Comparison of ENCODE assay signal across 19 cellular contexts in the genomic region with DNA sequence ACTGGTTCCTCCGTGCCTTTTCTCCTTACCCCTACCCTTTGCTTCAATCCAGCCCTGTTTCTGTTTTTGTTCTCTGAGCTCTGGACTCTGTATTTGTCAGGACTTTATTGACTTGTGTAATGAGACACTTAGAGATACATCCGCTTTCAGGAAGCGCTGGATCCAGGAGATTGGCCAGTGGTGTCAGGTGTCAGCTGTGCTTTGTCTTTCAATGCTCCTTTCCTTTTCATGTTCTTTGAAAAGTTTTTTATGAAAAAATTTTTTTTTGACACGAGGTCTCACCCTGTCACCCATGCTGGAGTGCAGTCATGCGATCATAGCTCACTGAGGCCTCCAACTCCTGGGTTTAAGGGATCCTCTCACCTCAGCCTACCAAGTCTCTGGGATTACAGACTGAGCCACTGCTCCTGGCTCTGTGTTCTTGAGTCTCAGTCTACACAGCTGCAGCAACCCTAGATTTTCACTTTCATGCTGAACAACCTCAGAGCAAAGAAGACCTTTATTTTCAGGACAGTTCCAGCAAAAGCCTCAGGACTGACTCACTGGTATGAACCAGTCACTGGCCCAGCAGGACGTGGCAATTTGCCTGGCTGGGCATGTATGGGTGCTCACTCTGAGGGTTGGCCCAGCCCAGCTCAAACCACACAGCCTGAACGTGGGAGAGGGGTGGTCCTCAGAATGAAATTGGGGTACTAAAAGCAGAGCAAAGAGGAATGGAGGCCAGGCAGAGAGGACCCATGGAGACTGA.
DNase-seq lines count a peak whose midpoint lies in the region; ATAC-seq and FAIRE-seq lines count a peak whose summit lies in the region.
"Had no signal": no experiment of that assay in that cellular context is flagged by ENCODE, and none has a peak within 500 bp of the region (broad histone marks: within the 10 kb centered on the region; RNA-seq: fewer than 3 reads in every experiment).

No MANE protein-coding gene starts in this region.

- no peak overlapping the region for H3K27ac Mint-ChIP-seq in activated naive CD4-positive, alpha-beta T cell treated with anti-CD3 and anti-CD28 coated beads, Interleukin-2, amount 50 U/mL, for 72 hours
- no peak overlapping the region for H3K27ac Mint-ChIP-seq in activated CD8-positive, alpha-beta memory T cell treated with anti-CD3 and anti-CD28 coated beads, Interleukin-2, amount 10 ng/mL, durations not matched to agents 7 days and 5 days
- H3K27ac Mint-ChIP-seq: activated T-helper 2 cell treated with anti-CD3 and anti-CD28 coated beads, Interferon-gamma antibody, Interleukin-2, Interleukin-4, amounts not matched to agents 10 μg/mL and 5 μg/mL and 100 μg/mL, durations not matched to agents 14 hours and 24 hours and 36 hours; natural killer cell treated with Interleukin-12 subunit alpha and Interleukin-12 subunit beta and Interleukin-15 and Interleukin-18, amount 100 ng/mL, for 72 hours; type B pancreatic cell had no signal

- H3K4me1 Mint-ChIP-seq in activated CD8-positive, alpha-beta memory T cell treated with anti-CD3 and anti-CD28 coated beads, Interleukin-2, amount 10 ng/mL, durations not matched to agents 7 days and 5 days: no peaks in the 10 kb centered on the region

- H3K27me3 Mint-ChIP-seq in activated CD8-positive, alpha-beta memory T cell treated with anti-CD3 and anti-CD28 coated beads, Interleukin-2, amount 10 ng/mL, durations not matched to agents 7 days and 5 days: peaks cover 30% of the 10 kb centered on the region

- no peak for DNase-seq in activated naive CD4-positive, alpha-beta T cell treated with anti-CD3 and anti-CD28 coated beads, Interleukin-2, amount 50 U/mL, for 72 hours (ENCODE audit: low spot score in 2 of 2)
- no peak for DNase-seq in activated naive CD4-positive, alpha-beta T cell (lab: John Stamatoyannopoulos, UW)
- DNase-seq in RCC 7860 (ENCODE audit: low spot score): peak; percentile 56
- peak; percentile 36 for DNase-seq in epithelial cell of prostate (ENCODE audit: low read depth, low spot score)
- DNase-seq in stromal cell of bone marrow (ENCODE audit: low read depth): peak; percentile 76
- DNase-seq in T-helper 9 cell: no peak
- DNase-seq in activated CD8-positive, alpha-beta memory T cell treated with anti-CD3 and anti-CD28 coated beads, Interleukin-2, amount 10 ng/mL, durations not matched to agents 7 days and 5 days: no peak
- DNase-seq in medulla oblongata (ENCODE audit: extremely low spot score): no peak
- DNase-seq: AML-193; cerebellar nuclear complex; left colon; NCI-H1436; NK-92 treated with Interleukin-12 subunit alpha and Interleukin-12 subunit beta, amount 100 ng/mL, for 24 hours; small intestine had no signal

- no peak overlapping the region for H3K4me3 Mint-ChIP-seq in activated CD8-positive, alpha-beta memory T cell treated with anti-CD3 and anti-CD28 coated beads, Interleukin-2, amount 10 ng/mL, durations not matched to agents 7 days and 5 days
- H3K4me3 Mint-ChIP-seq: natural killer cell treated with Interleukin-12 subunit alpha and Interleukin-12 subunit beta and Interleukin-15 and Interleukin-18, amount 100 ng/mL, for 72 hours; type B pancreatic cell had no signal

- peak overlapping the region; percentile 29 for H3K27ac ChIP-seq in epithelial cell of prostate

- peak; percentile 53 to 65 for ATAC-seq in activated naive CD4-positive, alpha-beta T cell treated with anti-CD3 and anti-CD28 coated beads, Interleukin-2, amount 50 U/mL, for 72 hours
- ATAC-seq in activated CD8-positive, alpha-beta memory T cell treated with anti-CD3 and anti-CD28 coated beads, Interleukin-2, amount 10 ng/mL, durations not matched to agents 7 days and 5 days: no peak
- ATAC-seq: activated CD4-positive, CD25-positive, alpha-beta regulatory T cell treated with anti-CD3 and anti-CD28 coated beads, Interleukin-2, amount 50 U/mL, for 24 hours; left colon; SK-N-SH treated with all-trans-retinoic acid at 6 μM for 48 hours had no signal

- peak; percentile 48 for FAIRE-seq in RCC 7860 (lab: Jason Lieb, UNC)
- FAIRE-seq: small intestine had no signal

- CTCF ChIA-PET in activated CD8-positive, alpha-beta memory T cell treated with anti-CD3 and anti-CD28 coated beads, Interleukin-2, amount 10 ng/mL, durations not matched to agents 7 days and 5 days (lab: Charles Lee): interaction anchor here (0.7 to 2.0 kb wide), 3 partner anchors 9 to 21 kb away, joined by 4 to 6 read pairs (median 5); no protein-coding TSS in a partner anchor

- H3K36me3 Mint-ChIP-seq in activated naive CD4-positive, alpha-beta T cell treated with anti-CD3 and anti-CD28 coated beads, Interleukin-2, amount 50 U/mL, for 72 hours: peaks cover 0 to 6% of the 10 kb centered on the region in 2 donors
- H3K36me3 Mint-ChIP-seq in activated CD8-positive, alpha-beta memory T cell treated with anti-CD3 and anti-CD28 coated beads, Interleukin-2, amount 10 ng/mL, durations not matched to agents 7 days and 5 days: no peaks in the 10 kb centered on the region
- H3K36me3 Mint-ChIP-seq: type B pancreatic cell had no signal

- H3K9me3 Mint-ChIP-seq in activated naive CD4-positive, alpha-beta T cell treated with anti-CD3 and anti-CD28 coated beads, Interleukin-2, amount 50 U/mL, for 72 hours: peaks cover 3 to 5% of the 10 kb centered on the region in 2 donors
- H3K9me3 Mint-ChIP-seq in activated CD8-positive, alpha-beta memory T cell treated with anti-CD3 and anti-CD28 coated beads, Interleukin-2, amount 10 ng/mL, durations not matched to agents 7 days and 5 days (ENCODE audit: low read depth): no peaks in the 10 kb centered on the region
- H3K9me3 Mint-ChIP-seq: activated T-helper 2 cell treated with anti-CD3 and anti-CD28 coated beads, Interferon-gamma antibody, Interleukin-2, Interleukin-4, amounts not matched to agents 10 μg/mL and 5 μg/mL and 100 μg/mL, durations not matched to agents 14 hours and 24 hours and 36 hours; natural killer cell treated with Interleukin-12 subunit alpha and Interleukin-12 subunit beta and Interleukin-15 and Interleukin-18, amount 100 ng/mL, for 72 hours; type B pancreatic cell had no signal

Comparison
In these comparisons a context has a peak if more than half of its experiments do, and no peak if none do; other contexts are left out.
1. DNase-seq: peak in RCC 7860 (single experiment), epithelial cell of prostate (single experiment) and stromal cell of bone marrow (single experiment); none in activated naive CD4-positive, alpha-beta T cell treated with anti-CD3 and anti-CD28 coated beads, Interleukin-2, amount 50 U/mL, for 72 hours (0 of 2), activated naive CD4-positive, alpha-beta T cell (0 of 4), T-helper 9 cell (single experiment), activated CD8-positive, alpha-beta memory T cell treated with anti-CD3 and anti-CD28 coated beads, Interleukin-2, amount 10 ng/mL, durations not matched to agents 7 days and 5 days (single experiment) and medulla oblongata (single experiment).